ENCODE assay signal across 1 cellular context in genomic region chr1:156602557-156602993, GRCh38.
TF ChIP-seq lines count a peak whose summit lies in the region.

No MANE protein-coding gene starts in this region.

TF ChIP-seq in endothelial cell of umbilical vein, 7 proteins besides CTCF, POLR2A, EP300 and RAD21 (continued from another document):
- no peak for TF ChIP-seq GATA2 (IDR thresholded peaks at IDR 0.05; ENCODE audit: insufficient read depth, insufficient read length, low read depth, low read length)
- TF ChIP-seq JUN (IDR thresholded peaks at IDR 0.05; ENCODE audit: borderline replicate concordance, insufficient read depth, insufficient read length, low read depth) = no peak
- TF ChIP-seq MYC (IDR thresholded peaks at IDR 0.05; ENCODE audit: low read depth, low read length) = no peak
- no peak for TF ChIP-seq MAX (IDR thresholded peaks at IDR 0.05; ENCODE audit: insufficient read depth, insufficient read length)
- no peak for TF ChIP-seq FOS (IDR thresholded peaks at IDR 0.05; ENCODE audit: borderline replicate concordance, insufficient read depth, low read length)
